ENCODE assay signal across 7 cellular contexts in the genomic region with DNA sequence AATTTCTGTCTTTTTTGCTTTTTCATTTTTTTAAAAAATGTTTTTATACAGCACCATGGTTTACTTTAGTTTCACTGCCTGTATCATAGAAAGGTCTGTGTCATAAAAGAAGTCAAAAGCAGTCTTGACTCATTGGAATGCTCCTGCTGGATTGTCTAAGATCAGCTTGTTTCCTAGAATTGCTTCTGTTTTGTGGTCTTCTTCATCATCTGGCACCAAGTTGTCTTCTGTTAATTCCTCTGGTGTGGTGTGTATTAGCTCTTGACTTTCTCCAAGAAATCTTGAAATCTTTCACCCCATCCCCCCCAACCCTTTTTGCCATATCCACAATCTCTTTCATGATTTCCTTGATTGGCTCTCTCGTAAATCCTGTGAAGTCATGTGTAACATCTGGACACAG.
"Had no signal": no experiment of that assay in that cellular context is flagged by ENCODE, and none has a peak within 500 bp of the region (broad histone marks: within the 10 kb centered on the region; RNA-seq: fewer than 3 reads in every experiment).

No MANE protein-coding gene starts in this region.

- H3K27ac ChIP-seq: HL-60, KMS-11 had no signal

- H3K4me1 ChIP-seq: HAP-1 had no signal

- H3K4me3 Mint-ChIP-seq: GM23338, IgD-negative memory B cell had no signal

- H3K27me3 Mint-ChIP-seq: IgD-negative memory B cell had no signal

- H3K9ac ChIP-seq: KMS-11 had no signal

- H3K4me3 ChIP-seq: GM23338, HAP-1 had no signal

- H3K4me1 Mint-ChIP-seq: GM23338, IgD-negative memory B cell had no signal

- H3K36me3 ChIP-seq: HAP-1 had no signal

- H3K36me3 Mint-ChIP-seq: IgD-negative memory B cell had no signal

- H3K4me2 ChIP-seq: GM23338, KMS-11 had no signal

- DNase-seq: Karpas-422, KBM-7 had no signal

- H2AFZ ChIP-seq: GM23338 had no signal

- H3K9me3 ChIP-seq: HAP-1 had no signal

- H3K27ac Mint-ChIP-seq: GM23338, IgD-negative memory B cell had no signal
